ENCODE assay signal across 26 cellular contexts in the genomic region with DNA sequence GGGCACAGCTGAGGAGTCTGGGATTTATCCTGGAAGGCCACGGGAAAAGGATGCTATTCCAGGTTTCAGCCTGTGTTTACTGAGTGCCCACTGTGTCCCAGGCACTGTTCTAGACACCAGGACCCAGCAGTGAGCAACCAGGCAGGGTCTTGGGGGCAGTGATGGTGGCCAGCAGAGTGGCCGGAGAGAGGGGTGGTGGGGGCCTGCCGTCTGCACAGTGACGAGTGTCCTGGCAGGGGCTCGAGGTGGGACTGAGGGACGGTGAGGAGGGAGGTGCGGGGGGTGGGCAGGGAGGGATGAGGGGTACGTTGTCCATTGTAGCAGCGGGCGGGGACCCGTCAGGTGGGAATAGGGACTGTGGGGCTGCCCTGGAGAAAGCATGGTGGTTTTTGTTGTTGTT.
A peak's percentile ranks its signal among the peaks of the same experiment; 100 is the strongest.
DNase-seq lines count a peak whose midpoint lies in the region; ATAC-seq and TF ChIP-seq lines count a peak whose summit lies in the region.
"Had no signal": no experiment of that assay in that cellular context is flagged by ENCODE, and none has a peak within 500 bp of the region (broad histone marks: within the 10 kb centered on the region; RNA-seq: fewer than 3 reads in every experiment).

No MANE protein-coding gene starts in this region.

- dilution Hi-C loops in IMR-90 (cut with HindIII; ENCODE audit: low sequenced_read_pairs, unreplicated experiment): no loop called here

- H2BK15ac ChIP-seq in IMR-90 (ENCODE audit: low read depth, low read length): no peak overlapping the region

- TF ChIP-seq POLR2A in heart left ventricle (IDR thresholded peaks at IDR 0.05) (no peak), IMR-90 (IDR thresholded peaks at IDR 0.05; ENCODE audit: low read depth, low read length) (no peak), uterus (IDR thresholded peaks at IDR 0.05) (no peak)

- no peak overlapping the region for H2BK20ac ChIP-seq in IMR-90 (ENCODE audit: low read depth, low read length)

- no peak overlapping the region for H3K14ac ChIP-seq in IMR-90 (replicated peaks; ENCODE audit: low read depth, low read length)

- POLR2A ChIA-PET in IMR-90 (lab: Charles Lee; ENCODE audit: unreplicated experiment): no interaction called here

- H3K4me2 ChIP-seq in IMR-90 (ENCODE audit: low read depth, low read length): no peak overlapping the region
- H3K4me2 ChIP-seq: BLaER1 had no signal

- peaks cover 75% of the 10 kb centered on the region for H4K20me1 ChIP-seq in IMR-90 (ENCODE audit: insufficient read depth, low read length)

- TF ChIP-seq CTCF in heart left ventricle (IDR thresholded peaks at IDR 0.05) (no peak), HFFc6 (IDR thresholded peaks at IDR 0.05) (no peak), IMR-90 (conservative IDR thresholded peaks at IDR 0.05; ENCODE audit: low read depth, low read length) (no peak), lower lobe of right lung (IDR thresholded peaks at IDR 0.05) (no peak), uterus (IDR thresholded peaks at IDR 0.05) (no peak)

- peak overlapping the region; percentile 82; the same call in 1 of the 2 replicates for H3K27ac Mint-ChIP-seq in HFFc6
- H3K27ac Mint-ChIP-seq: CD4-positive, alpha-beta memory T cell; CD4-positive, CD25-positive, alpha-beta regulatory T cell had no signal

- 0 out of 2 replicates have a peak overlapping the region, but pooled peaks have one; percentile 26 for H2AK5ac ChIP-seq in IMR-90 (ENCODE audit: low read depth, low read length)

- no peak overlapping the region for H3K9ac ChIP-seq in IMR-90 (ENCODE audit: low read depth, low read length)
- H3K9ac ChIP-seq: BLaER1 had no signal

- no peak overlapping the region for H3K56ac ChIP-seq in IMR-90 (ENCODE audit: extremely low read depth, insufficient read depth, low read length)

- H3K9me3 ChIP-seq in heart left ventricle (peaks cover 0 to under 1% (median 0%) of the 10 kb centered on the region in 12 donors), IMR-90 (ENCODE audit: control insufficient read depth, insufficient read depth, low read length) (no peaks in the 10 kb centered on the region; the same call in 1 of the 2 replicates), lower lobe of right lung (peaks cover 2% of the 10 kb centered on the region), uterus (no peaks in the 10 kb centered on the region)
- H3K9me3 ChIP-seq: BE2C had no signal

- H4K91ac ChIP-seq in IMR-90 (ENCODE audit: insufficient read depth, low read depth, low read length): no peak overlapping the region

- peaks cover 16% of the 10 kb centered on the region for H3K36me3 Mint-ChIP-seq in HFFc6 (ENCODE audit: low read depth)
- H3K36me3 Mint-ChIP-seq: CD14-positive monocyte; CD4-positive, alpha-beta memory T cell; CD4-positive, CD25-positive, alpha-beta regulatory T cell; CD8-positive, alpha-beta memory T cell had no signal

- WGBS in heart left ventricle, 4 donors: 93 to 96% (median 94%) methylated on average over 11 of the region's 11 CpGs
- 93% methylated on average over 3 of the region's 11 CpGs; no CpG with 5 or more reads in 1 of the 2 experiments for WGBS in IMR-90 (ENCODE audit: extremely low coverage in 2 of 2, insufficient read length in 1 of 2), 2 experiments

- H3K9me1 ChIP-seq in IMR-90 (ENCODE audit: insufficient read depth, low read length): peaks cover 15% of the 10 kb centered on the region

- H2BK120ac ChIP-seq in IMR-90 (ENCODE audit: low read depth, low read length): no peak overlapping the region

- no peak overlapping the region for H3K4me3 Mint-ChIP-seq in HFFc6
- H3K4me3 Mint-ChIP-seq: CD14-positive monocyte; CD4-positive, alpha-beta memory T cell; CD4-positive, CD25-positive, alpha-beta regulatory T cell; CD8-positive, alpha-beta memory T cell had no signal

- peaks cover 2% of the 10 kb centered on the region; the same call in 1 of the 2 replicates for H3K27me3 Mint-ChIP-seq in HFFc6 (ENCODE audit: insufficient read depth)

- H2AK9ac ChIP-seq in IMR-90 (replicated peaks; ENCODE audit: low read depth, low read length, poor library complexity): no peak overlapping the region

- CTCF ChIA-PET in IMR-90 (lab: Yijun Ruan, JAX): no interaction called here

- H3K27me3 ChIP-seq in heart left ventricle (peaks cover 0 to 2% (median 0%) of the 10 kb centered on the region in 9 donors), IMR-90 (ENCODE audit: control insufficient read depth, insufficient read depth, low read length) (no peaks in the 10 kb centered on the region), lower lobe of right lung (ENCODE audit: low read depth) (no peaks in the 10 kb centered on the region), uterus (no peaks in the 10 kb centered on the region)
- H3K27me3 ChIP-seq: BE2C, BLaER1 had no signal

- no peak overlapping the region for H3K4me3 ChIP-seq in heart left ventricle
- no peak overlapping the region for H3K4me3 ChIP-seq in IMR-90 (ENCODE audit: insufficient read depth, low read depth, low read length)
- no peak overlapping the region for H3K4me3 ChIP-seq in lower lobe of right lung
- H3K4me3 ChIP-seq in uterus: no peak overlapping the region
- H3K4me3 ChIP-seq: BLaER1, GM12878 had no signal

- H3K36me3 ChIP-seq in heart left ventricle (no peaks in the 10 kb centered on the region), IMR-90 (ENCODE audit: control insufficient read depth, insufficient read depth, low read length) (peaks cover 27% of the 10 kb centered on the region), lower lobe of right lung (no peaks in the 10 kb centered on the region), uterus (no peaks in the 10 kb centered on the region)

- no peak overlapping the region for H2BK5ac ChIP-seq in IMR-90 (ENCODE audit: low read depth, low read length, poor library complexity, severe bottlenecking)

- H3K27ac ChIP-seq in heart left ventricle: no peak overlapping the region
- no peak overlapping the region for H3K27ac ChIP-seq in IMR-90 (ENCODE audit: insufficient read depth, low read length)
- no peak overlapping the region for H3K27ac ChIP-seq in lower lobe of right lung
- H3K27ac ChIP-seq in uterus: no peak overlapping the region
- H3K27ac ChIP-seq: BLaER1 had no signal

- BruUV-seq in IMR-90 (replicated peaks; lab: Mats Ljungman, UMichigan): no TSS peak

- peaks cover 11% of the 10 kb centered on the region for H3K9me3 Mint-ChIP-seq in HFFc6

- peaks cover 31 to 96% of the 10 kb centered on the region in 2 experiments for H3K79me1 ChIP-seq in IMR-90 (ENCODE audit: low read depth in 1 of 2, low read length in 2 of 2)

- ATAC-seq in left ventricle myocardium superior (no peak), heart left ventricle (no peak), IMR-90 (ENCODE audit: low read depth) (no peak), lower lobe of right lung (no peak), HG03280 (IDR thresholded peaks at IDR 0.05; ENCODE audit: unreplicated experiment) (no peak)
- ATAC-seq: GM12878 had no signal

- no peak for TF ChIP-seq RAD21 in IMR-90 (IDR thresholded peaks at IDR 0.05; ENCODE audit: low read length)

- H3K18ac ChIP-seq in IMR-90 (ENCODE audit: low read depth, low read length): no peak overlapping the region

- H3K4me1 ChIP-seq in heart left ventricle: peaks cover 0 to 61% (median 27%) of the 10 kb centered on the region in 12 donors
- H3K4me1 ChIP-seq in IMR-90 (ENCODE audit: control insufficient read depth, insufficient read depth, low read length): peaks cover 25% of the 10 kb centered on the region
- peaks cover 32% of the 10 kb centered on the region for H3K4me1 ChIP-seq in lower lobe of right lung
- H3K4me1 ChIP-seq in uterus: peaks cover 2 to 4% of the 10 kb centered on the region in 2 donors

- intact Hi-C loops in left ventricle myocardium superior (cut with micrococcal nuclease): loop anchor here (10.0 kb wide), 1 partner anchor 46 kb away; no protein-coding TSS in a partner anchor
- intact Hi-C loops in heart left ventricle (cut with DNase I): loop anchor here in 3 of 10 donors (5.0 to 10.0 kb wide), 3 partner anchors 39 to 56 kb away; no protein-coding TSS in a partner anchor
- intact Hi-C loops in IMR-90 (cut with micrococcal nuclease): no loop called here
- intact Hi-C loops in lower lobe of right lung (cut with DNase I): no loop called here
- intact Hi-C loops in uterus (cut with DNase I; ENCODE audit: low total_unique reads): no loop called here

- no peak overlapping the region for H3K4ac ChIP-seq in IMR-90 (ENCODE audit: low read depth, low read length)

- in situ Hi-C loops in IMR-90 (cut with MboI; ENCODE audit: low sequenced_read_pairs): no loop called here

- no peak overlapping the region for H4K8ac ChIP-seq in IMR-90 (ENCODE audit: low read depth in 2 of 2, low read length in 2 of 2)

- H4K5ac ChIP-seq in IMR-90 (ENCODE audit: low read depth, low read length): no peak overlapping the region

- DNase-seq in left ventricle myocardium superior (peak; percentile 15), heart left ventricle (no peak), HFFc6 (no peak), IMR-90 (no peak), lower lobe of right lung (peak; percentile 17), uterus (no peak), NCI-H187 (lab: John Stamatoyannopoulos, UW) (no peak)
- DNase-seq: 8988T; ACHN; BE2C; C1 segment of cervical spinal cord; CD4-positive, alpha-beta memory T cell; CD4-positive, CD25-positive, alpha-beta regulatory T cell; CD8-positive, alpha-beta memory T cell; COR-L47; DMS 273 treated with DMSO at 0.1 percent for 48 hours; DMS153; DMS53; DMS79; DND-41; EL; GDM1 had no signal

- no peak overlapping the region for H3K23ac ChIP-seq in IMR-90 (ENCODE audit: low read depth, low read length)

- no peak overlapping the region for H2AFZ ChIP-seq in IMR-90 (replicated peaks; ENCODE audit: low read length, poor library complexity)

- H3K4me1 Mint-ChIP-seq in HFFc6 (ENCODE audit: low read depth): peaks cover 53% of the 10 kb centered on the region
- H3K4me1 Mint-ChIP-seq: CD4-positive, alpha-beta memory T cell; CD8-positive, alpha-beta memory T cell had no signal

TF ChIP-seq in IMR-90, 13 proteins besides CTCF, POLR2A, EP300 and RAD21 (continues in another document):
- no peak for TF ChIP-seq MAFK (IDR thresholded peaks at IDR 0.05; ENCODE audit: low read depth, low read length)
- no peak for TF ChIP-seq RCOR1 (IDR thresholded peaks at IDR 0.05; ENCODE audit: insufficient replicate concordance, low read length)
- no peak for TF ChIP-seq MXI1 (IDR thresholded peaks at IDR 0.05; ENCODE audit: borderline replicate concordance, low read depth, low read length)
- TF ChIP-seq BHLHE40 (IDR thresholded peaks at IDR 0.05; ENCODE audit: low read depth, low read length): no peak
- TF ChIP-seq CHD1 (IDR thresholded peaks at IDR 0.05; ENCODE audit: low read depth, low read length): no peak
- no peak for TF ChIP-seq CEBPB (IDR thresholded peaks at IDR 0.05; ENCODE audit: low read depth, low read length)
- no peak for TF ChIP-seq NFE2L2 (IDR thresholded peaks at IDR 0.05; ENCODE audit: low read depth, low read length)
- TF ChIP-seq FOS (IDR thresholded peaks at IDR 0.05; ENCODE audit: low read depth, low read length): no peak

Comparison
In these comparisons a context has a peak if more than half of its experiments do, and no peak if none do; other contexts are left out.
1. DNase-seq: peak in left ventricle myocardium superior (single experiment) and lower lobe of right lung (single experiment); none in heart left ventricle (0 of 5), HFFc6 (single experiment), IMR-90 (single experiment), uterus (0 of 2) and NCI-H187 (0 of 2).